In genomic region chr1:70685300-70686286, GRCh38 we compare ENCODE assay signal across 8 cellular contexts.
DNase-seq lines count a peak whose midpoint lies in the region; ATAC-seq, FAIRE-seq and TF ChIP-seq lines count a peak whose summit lies in the region.

No MANE protein-coding gene starts in this region.

- H3K27ac ChIP-seq in A549 (no peak overlapping the region), SK-N-SH (ENCODE audit: low read depth in 2 of 2, low read length in 1 of 2) (no peak overlapping the region), body of pancreas (no peak overlapping the region)

- CTCF ChIA-PET in A549 (lab: Yijun Ruan, JAX) = interaction anchor here (0.8 to 1.3 kb wide), 6 partner anchors 15 to 364 kb away, joined by 3 to 4 read pairs (median 4); no protein-coding TSS in a partner anchor
- CTCF ChIA-PET in SK-N-SH (lab: Yijun Ruan, JAX) = interaction anchor here (0.6 to 4.5 kb wide), 29 partner anchors 9 to 378 kb away, joined by 3 to 47 read pairs (median 3); partner anchors contain the start of gene PTGER3

- no peak overlapping the region for H3K4me2 ChIP-seq in A549
- H3K4me2 ChIP-seq in SK-N-SH = no peak overlapping the region

- POLR2A ChIA-PET in A549 (lab: Yijun Ruan, JAX) (no interaction called here), SK-N-SH (lab: Yijun Ruan, JAX) (interaction anchor here (0.7 kb wide), 1 partner anchor 178 kb away, joined by 3 read pairs; no protein-coding TSS in a partner anchor)

- no peaks in the 10 kb centered on the region for H3K36me3 ChIP-seq in SK-N-SH (replicated peaks in 1 of 2; ENCODE audit: control insufficient read depth in 1 of 2, insufficient read depth in 2 of 2, low read length in 1 of 2)
- H3K36me3 ChIP-seq in body of pancreas (replicated peaks in 1 of 2; ENCODE audit: insufficient read depth in 1 of 2, low read depth in 2 of 2) = no peaks in the 10 kb centered on the region

- no peaks in the 10 kb centered on the region for H3K27me3 ChIP-seq in SK-N-SH (ENCODE audit: insufficient read depth)
- H3K27me3 ChIP-seq in body of pancreas = no peaks in the 10 kb centered on the region

- WGBS in A549 (ENCODE audit: missing lambda C conversion rate) = 29% methylated on average over 9 of the region's 13 CpGs
- 85% methylated on average over 8 of the region's 13 CpGs for WGBS in SK-N-SH (ENCODE audit: low lambda C conversion rate)
- WGBS in body of pancreas, 2 donors = 66 to 73% methylated on average over 11 to 13 of the region's 13 CpGs

- DNase-seq in A549 (ENCODE audit: low read depth in 1 of 2, low spot score in 1 of 2) = peak; percentile 11 to 58
- peak; percentile 67 for DNase-seq in MV-4-11 (lab: John Stamatoyannopoulos, UW)
- peak; percentile 57 for DNase-seq in SK-N-SH
- peak; percentile 75 to 85 (median 82) for DNase-seq in body of pancreas
- peak; percentile 18 for DNase-seq in stimulated activated CD4-positive, alpha-beta T cell treated with anti-CD3 and anti-CD28 coated beads, Interleukin-4, amount 100 ng/mL, for 1 hour

- peak; percentile 36 to 54; a peak in 4 of 5 replicates for TF ChIP-seq RAD21 in A549 (conservative IDR thresholded peaks at IDR 0.05 in 1 of 2, IDR thresholded peaks at IDR 0.05 in 1 of 2)
- TF ChIP-seq RAD21 in SK-N-SH (IDR thresholded peaks at IDR 0.05; ENCODE audit: low read length) = peak; percentile 85

- no peak overlapping the region for H2AFZ ChIP-seq in SK-N-SH (ENCODE audit: low read depth)

- no peaks in the 10 kb centered on the region for H3K4me1 ChIP-seq in A549
- no peaks in the 10 kb centered on the region for H3K4me1 ChIP-seq in SK-N-SH (ENCODE audit: control insufficient read depth in 1 of 2, insufficient read depth in 2 of 2, low read depth in 1 of 2, low read length in 1 of 2)
- H3K4me1 ChIP-seq in body of pancreas = no peaks in the 10 kb centered on the region

- peak; percentile 40; the same call in 2 of the 3 replicates for TF ChIP-seq CTCF in A549 (IDR thresholded peaks at IDR 0.05)
- TF ChIP-seq CTCF in SK-N-SH (IDR thresholded peaks at IDR 0.05) = peak; percentile 86
- TF ChIP-seq CTCF in body of pancreas (IDR thresholded peaks at IDR 0.05) = peak; percentile 71 to 94 (median 94)

- FAIRE-seq in A549 (lab: Jason Lieb, UNC) (no peak), islet of Langerhans (lab: Jason Lieb, UNC) (peak; percentile 94)

- H3K9me3 ChIP-seq in A549 (no peaks in the 10 kb centered on the region), SK-N-SH (no peaks in the 10 kb centered on the region), body of pancreas (no peaks in the 10 kb centered on the region)

- H3F3A ChIP-seq in SK-N-SH (replicated peaks; ENCODE audit: insufficient read depth) = no peaks in the 10 kb centered on the region

- H4K20me1 ChIP-seq in SK-N-SH (ENCODE audit: insufficient read depth) = no peaks in the 10 kb centered on the region

- no peak overlapping the region for H3K9ac ChIP-seq in SK-N-SH

- intact Hi-C loops in body of pancreas (cut with DNase I) = loop anchor here (5.0 kb wide), 1 partner anchor 362 kb away; the partner anchor contains the start of gene PTGER3

- H3K4me3 ChIP-seq in A549 (no peak overlapping the region), SK-N-SH (ENCODE audit: low read depth in 2 of 2, low read length in 1 of 2) (no peak overlapping the region), body of pancreas (no peak overlapping the region)

- H3K9me2 ChIP-seq in SK-N-SH = no peaks in the 10 kb centered on the region

- ATAC-seq in A549 = peak; percentile 59 to 83; a peak in 5 of 6 replicates
- ATAC-seq in GM18499 (IDR thresholded peaks at IDR 0.05; ENCODE audit: insufficient read depth, unreplicated experiment) = peak; percentile 97
- ATAC-seq in HG02759 (IDR thresholded peaks at IDR 0.05; ENCODE audit: unreplicated experiment) = peak; percentile 99
- peak; percentile 98 for ATAC-seq in body of pancreas

- H3K79me2 ChIP-seq in SK-N-SH (ENCODE audit: insufficient read depth) = no peaks in the 10 kb centered on the region

- TF ChIP-seq POLR2A in A549 (IDR thresholded peaks at IDR 0.05; ENCODE audit: low read length) = no peak
- TF ChIP-seq POLR2A in body of pancreas (IDR thresholded peaks at IDR 0.05) = no peak

- TF ChIP-seq EP300 in A549 (IDR thresholded peaks at IDR 0.05) (no peak), SK-N-SH (IDR thresholded peaks at IDR 0.05; ENCODE audit: borderline replicate concordance in 1 of 2, low read depth in 1 of 2, low read length in 1 of 2) (no peak)

TF ChIP-seq in A549, 52 proteins besides CTCF, POLR2A, EP300 and RAD21:
- peak; percentile 22; the same call in 1 of the 3 replicates for TF ChIP-seq SMC3 (IDR thresholded peaks at IDR 0.05)
- peak in 1 of 2 experiments; percentile 49; a peak in 1 of 4 replicates for TF ChIP-seq CEBPB (IDR thresholded peaks at IDR 0.05)
- no peak for TF ChIP-seq NR3C1 (IDR thresholded peaks at IDR 0.05)
- no peak for TF ChIP-seq SREBF2 (IDR thresholded peaks at IDR 0.05)
- no peak for TF ChIP-seq KDM5A (IDR thresholded peaks at IDR 0.05)
- TF ChIP-seq ATOH8 (CRISPR knock-in tag; IDR thresholded peaks at IDR 0.05; ENCODE audit: low read depth) = no peak
TF ChIP-seq in A549: peak in this region for 2.

TF ChIP-seq in SK-N-SH, 30 proteins besides CTCF, POLR2A, EP300 and RAD21:
- no peak for TF ChIP-seq REST (IDR thresholded peaks at IDR 0.05; ENCODE audit: low read depth, low read length)
- TF ChIP-seq MXI1 (IDR thresholded peaks at IDR 0.05; ENCODE audit: low read depth, low read length) = 0 out of 2 replicates have a peak, but pooled peaks have one; percentile 18
- peak; percentile 67 for TF ChIP-seq NFIC (IDR thresholded peaks at IDR 0.05; ENCODE audit: borderline replicate concordance)
- TF ChIP-seq CHD2 (IDR thresholded peaks at IDR 0.05; ENCODE audit: low read length, partially characterized antibody) = no peak
- TF ChIP-seq GABPA (IDR thresholded peaks at IDR 0.05; ENCODE audit: low read depth) = no peak
- TF ChIP-seq GATA2 (CRISPR knock-in tag; IDR thresholded peaks at IDR 0.05) = no peak
- no peak for TF ChIP-seq TEAD4 (IDR thresholded peaks at IDR 0.05; ENCODE audit: borderline replicate concordance, insufficient read depth)
- TF ChIP-seq SMC3 (IDR thresholded peaks at IDR 0.05; ENCODE audit: low read depth, low read length) = peak; percentile 87
- no peak for TF ChIP-seq RFX5 (IDR thresholded peaks at IDR 0.05; ENCODE audit: low read length)
- no peak for TF ChIP-seq YY1 (IDR thresholded peaks at IDR 0.05; ENCODE audit: low read depth)
- TF ChIP-seq EZH2phosphoT487 (IDR thresholded peaks at IDR 0.05; ENCODE audit: borderline replicate concordance, low read depth) = no peak

Comparison
In these comparisons a context has a peak if more than half of its experiments do, and no peak if none do; other contexts are left out.
1. DNase-seq: peak in every context shown above with its lines; median percentile 82 in body of pancreas; 67 in MV-4-11; 57 in SK-N-SH; 34 in A549; 18 in stimulated activated CD4-positive, alpha-beta T cell treated with anti-CD3 and anti-CD28 coated beads, Interleukin-4, amount 100 ng/mL, for 1 hour.
2. CTCF ChIP-seq: peak in every context shown above with its lines; median percentile 94 in body of pancreas; 86 in SK-N-SH; 40 in A549.
3. Of the 12 proteins assayed by ChIP-seq in both A549 and SK-N-SH: peak only in A549: none; only in SK-N-SH: none; in both: CTCF, RAD21 and SMC3; in neither: 9.